ENCODE assay signal across 10 cellular contexts in the genomic region with DNA sequence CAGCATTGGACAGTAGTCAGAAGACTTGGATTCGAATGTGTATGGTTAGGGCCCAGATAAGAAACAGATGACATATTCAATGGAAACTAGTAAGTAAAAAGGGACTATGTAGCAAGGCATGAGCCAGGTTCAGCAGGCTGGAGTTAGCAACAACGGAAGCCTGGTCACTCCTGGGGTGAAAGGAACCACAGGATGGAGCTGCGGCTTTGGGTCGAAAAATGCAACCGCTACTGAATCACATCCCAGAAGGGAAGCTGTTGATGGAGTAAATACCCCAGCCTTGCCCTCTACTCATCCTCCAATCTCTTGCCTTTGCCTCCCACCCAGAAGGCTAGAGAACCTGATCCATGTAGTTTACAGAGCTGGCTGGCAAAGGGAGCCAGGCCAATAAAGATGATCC. TPM values are rescaled to one million over a fixed set of nuclear protein-coding genes. Genes with fewer than 3 reads are reported as not detected.
A peak's percentile ranks its signal among the peaks of the same experiment; 100 is the strongest.
DNase-seq lines count a peak whose midpoint lies in the region; ATAC-seq and FAIRE-seq lines count a peak whose summit lies in the region.
"Had no signal": no experiment of that assay in that cellular context is flagged by ENCODE, and none has a peak within 500 bp of the region (broad histone marks: within the 10 kb centered on the region; RNA-seq: fewer than 3 reads in every experiment).

No MANE protein-coding gene starts in this region.

- intact Hi-C loops in activated CD4-positive, alpha-beta T cell treated with anti-CD3 and anti-CD28 coated beads for 36 hours (cut with DNase I, micrococcal nuclease): loop anchor here (1.0 to 10.0 kb wide), 11 partner anchors 35 to 426 kb away; a partner anchor contains a TSS

- CTCF ChIA-PET in activated CD4-positive, alpha-beta T cell treated with anti-CD3 and anti-CD28 coated beads for 36 hours (lab: Charles Lee): interaction anchor here (0.7 to 3.5 kb wide), 6 partner anchors 35 to 303 kb away, joined by 3 to 11 read pairs (median 3); a partner anchor contains a TSS

- peaks cover 59% of the 10 kb centered on the region for H3K4me1 Mint-ChIP-seq in activated CD4-positive, alpha-beta T cell treated with anti-CD3 and anti-CD28 coated beads for 36 hours
- peaks cover 35 to 46% (median 37%) of the 10 kb centered on the region in 3 donors for H3K4me1 Mint-ChIP-seq in IgD-negative memory B cell
- H3K4me1 Mint-ChIP-seq in activated T-cell treated with anti-CD3 and anti-CD28 coated beads, Interleukin-2, amount 50 U/mL, for 4 hours (ENCODE audit: low read depth): peaks cover 49% of the 10 kb centered on the region

- H3K4me3 Mint-ChIP-seq in activated CD4-positive, alpha-beta T cell treated with anti-CD3 and anti-CD28 coated beads for 36 hours: peak overlapping the region; percentile 9
- peak overlapping the region in 3 of 4 donors; percentile 13 to 85 (median 82) for H3K4me3 Mint-ChIP-seq in IgD-negative memory B cell
- H3K4me3 Mint-ChIP-seq in activated T-cell treated with anti-CD3 and anti-CD28 coated beads, Interleukin-2, amount 50 U/mL, for 4 hours: peak overlapping the region; percentile 12

- DNase-seq in activated CD4-positive, alpha-beta T cell treated with anti-CD3 and anti-CD28 coated beads for 36 hours: peak; percentile 75
- no peak for DNase-seq in activated CD4-positive, alpha-beta T cell treated with anti-CD3 and anti-CD28 coated beads, Interleukin-2, amount 50 U/mL, for 4 hours
- no peak for DNase-seq in activated T-cell treated with anti-CD3 and anti-CD28 coated beads, Interleukin-2, amount 50 U/mL, for 4 hours
- peak; percentile 83 for DNase-seq in stimulated activated CD8-positive, alpha-beta memory T cell treated with anti-CD3 and anti-CD28 coated beads, Interleukin-4, amount 100 ng/mL, for 48 hours
- DNase-seq in NCI-H1105 (lab: John Stamatoyannopoulos, UW) (no peak), frontal cortex (ENCODE audit: low spot score in 2 of 2) (no peak), inferior parietal cortex (ENCODE audit: extremely low spot score) (no peak)
- DNase-seq: effector CD4-positive, alpha-beta T cell had no signal

- peaks cover 3% of the 10 kb centered on the region for H3K9me3 Mint-ChIP-seq in activated CD4-positive, alpha-beta T cell treated with anti-CD3 and anti-CD28 coated beads for 36 hours (ENCODE audit: low read depth)
- H3K9me3 Mint-ChIP-seq in IgD-negative memory B cell: peaks cover 0 to 8% (median 0%) of the 10 kb centered on the region in 3 donors
- H3K9me3 Mint-ChIP-seq in activated T-cell treated with anti-CD3 and anti-CD28 coated beads, Interleukin-2, amount 50 U/mL, for 4 hours: peaks cover 4% of the 10 kb centered on the region

- POLR2A ChIA-PET in activated CD4-positive, alpha-beta T cell treated with anti-CD3 and anti-CD28 coated beads for 36 hours (lab: Charles Lee): interaction anchor here (0.7 to 1.8 kb wide), 4 partner anchors 35 to 804 kb away, joined by 3 to 6 read pairs (median 4); a partner anchor contains a TSS

- H3K27me3 Mint-ChIP-seq in activated CD4-positive, alpha-beta T cell treated with anti-CD3 and anti-CD28 coated beads for 36 hours: peaks cover 16% of the 10 kb centered on the region
- no peaks in the 10 kb centered on the region for H3K27me3 Mint-ChIP-seq in IgD-negative memory B cell
- peaks cover 3% of the 10 kb centered on the region for H3K27me3 Mint-ChIP-seq in activated T-cell treated with anti-CD3 and anti-CD28 coated beads, Interleukin-2, amount 50 U/mL, for 4 hours (ENCODE audit: low read depth)

- no peak for FAIRE-seq in frontal cortex (lab: Jason Lieb, UNC)
- FAIRE-seq: A204.1 had no signal

- ATAC-seq in activated CD4-positive, alpha-beta T cell treated with anti-CD3 and anti-CD28 coated beads for 36 hours: peak; percentile 49
- ATAC-seq in activated T-cell treated with anti-CD3 and anti-CD28 coated beads, Interleukin-2, amount 50 U/mL, for 4 hours: peak; percentile 47 to 57

- peak overlapping the region; percentile 62 for H3K27ac Mint-ChIP-seq in activated CD4-positive, alpha-beta T cell treated with anti-CD3 and anti-CD28 coated beads for 36 hours
- H3K27ac Mint-ChIP-seq in IgD-negative memory B cell: peak overlapping the region in 1 of 3 donors; percentile 13

- H3K36me3 Mint-ChIP-seq in activated CD4-positive, alpha-beta T cell treated with anti-CD3 and anti-CD28 coated beads for 36 hours (ENCODE audit: low read depth): no peaks in the 10 kb centered on the region
- H3K36me3 Mint-ChIP-seq in IgD-negative memory B cell: peaks cover 2% of the 10 kb centered on the region
- H3K36me3 Mint-ChIP-seq in activated T-cell treated with anti-CD3 and anti-CD28 coated beads, Interleukin-2, amount 50 U/mL, for 4 hours (ENCODE audit: insufficient read depth): no peaks in the 10 kb centered on the region

RNA-seq across cellular contexts. Expression of a gene that starts 37.5 kb away (rescaled TPM):
- 10 to 100 TPM; 46.0 to 53.9 TPM for total RNA-seq in activated CD4-positive, alpha-beta T cell treated with anti-CD3 and anti-CD28 coated beads for 36 hours
- polyA plus RNA-seq in IgD-negative memory B cell: 2.6 TPM
- 100 to 1,000 TPM in 1 of 3 donors, 10 to 100 TPM in 2; 83.3 to 121 (median 99.5) TPM for total RNA-seq in activated T-cell treated with anti-CD3 and anti-CD28 coated beads, Interleukin-2, amount 50 U/mL, for 4 hours
- 1.6 TPM for total RNA-seq in frontal cortex

RNA-seq across cellular contexts. Expression of a gene that starts 49.2 kb away (rescaled TPM):
- total RNA-seq in activated CD4-positive, alpha-beta T cell treated with anti-CD3 and anti-CD28 coated beads for 36 hours: 10 to 100 TPM; 21.5 to 23.2 TPM
- 3.4 TPM for polyA plus RNA-seq in IgD-negative memory B cell
- total RNA-seq in activated T-cell treated with anti-CD3 and anti-CD28 coated beads, Interleukin-2, amount 50 U/mL, for 4 hours: 10 to 100 TPM; 42.7 to 44.7 (median 44.4) TPM
- 42.4 TPM for total RNA-seq in frontal cortex

Comparison
In these comparisons a context has a peak if more than half of its experiments do, and no peak if none do; other contexts are left out.
1. DNase-seq: peak in activated CD4-positive, alpha-beta T cell treated with anti-CD3 and anti-CD28 coated beads for 36 hours (single experiment) and stimulated activated CD8-positive, alpha-beta memory T cell treated with anti-CD3 and anti-CD28 coated beads, Interleukin-4, amount 100 ng/mL, for 48 hours (single experiment); none in activated CD4-positive, alpha-beta T cell treated with anti-CD3 and anti-CD28 coated beads, Interleukin-2, amount 50 U/mL, for 4 hours (0 of 2), activated T-cell treated with anti-CD3 and anti-CD28 coated beads, Interleukin-2, amount 50 U/mL, for 4 hours (single experiment), NCI-H1105 (single experiment), frontal cortex (0 of 2) and inferior parietal cortex (single experiment).
2. H3K4me3 Mint-ChIP-seq: peak in every context shown above with its lines; median percentile 82 in IgD-negative memory B cell; 12 in activated T-cell treated with anti-CD3 and anti-CD28 coated beads, Interleukin-2, amount 50 U/mL, for 4 hours; 9 in activated CD4-positive, alpha-beta T cell treated with anti-CD3 and anti-CD28 coated beads for 36 hours.
3. RNA of a gene that starts 37.5 kb away (total RNA-seq): 83.3 to 121 TPM in activated T-cell treated with anti-CD3 and anti-CD28 coated beads, Interleukin-2, amount 50 U/mL, for 4 hours and 46.0 to 53.9 TPM in activated CD4-positive, alpha-beta T cell treated with anti-CD3 and anti-CD28 coated beads for 36 hours; 1.6 TPM in frontal cortex (single experiment); every median in the first group is over 10 times any median in the second.